In genomic region chrX:132956421-132957210, GRCh38 we compare ENCODE assay signal across 1 cellular context.
TF ChIP-seq lines count a peak whose summit lies in the region.

No MANE protein-coding gene starts in this region.

TF ChIP-seq in GM23338, 12 proteins besides CTCF, POLR2A, EP300 and RAD21:
- TF ChIP-seq ZNF462 (CRISPR knock-in tag; IDR thresholded peaks at IDR 0.05) (no peak), ZNF114 (CRISPR knock-in tag; IDR thresholded peaks at IDR 0.05) (no peak)
